ENCODE assay signal across 16 cellular contexts in the genomic region with DNA sequence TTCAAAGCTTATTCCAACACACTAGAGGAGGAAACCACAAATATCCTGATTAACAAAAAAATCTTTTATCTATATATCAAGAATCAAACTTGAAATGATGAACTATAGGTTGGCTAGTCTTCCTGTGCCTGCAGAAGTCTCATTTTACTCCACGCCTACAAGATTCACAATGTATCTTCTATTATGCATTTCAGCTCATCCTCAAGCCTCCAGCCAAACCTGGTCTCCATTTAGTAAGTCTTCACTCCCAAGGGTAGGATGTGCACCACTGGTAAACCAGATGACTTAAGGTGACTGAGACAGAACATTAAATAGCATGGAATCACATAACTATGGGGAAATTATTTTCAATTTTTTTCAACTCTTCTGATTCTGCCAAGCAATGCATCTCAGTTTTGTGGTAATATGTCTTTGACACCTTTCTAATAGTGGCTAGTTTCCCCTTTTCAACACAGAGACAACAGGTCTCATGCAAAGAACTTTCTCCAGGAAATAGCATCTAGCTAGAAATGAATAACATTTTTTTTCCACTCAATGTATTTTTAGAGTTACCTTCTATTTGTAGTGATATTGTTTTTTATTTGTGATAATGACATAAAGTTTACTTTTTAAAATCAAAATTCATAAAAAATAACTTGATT.
DNase-seq lines count a peak whose midpoint lies in the region; ATAC-seq, FAIRE-seq and TF ChIP-seq lines count a peak whose summit lies in the region.
"Had no signal": no experiment of that assay in that cellular context is flagged by ENCODE, and none has a peak within 500 bp of the region (broad histone marks: within the 10 kb centered on the region; RNA-seq: fewer than 3 reads in every experiment).

No MANE protein-coding gene starts in this region.

- POLR2A ChIA-PET in GM12878 (lab: Charles Lee) = interaction anchor here (0.6 to 2.2 kb wide), 13 partner anchors 8 to 168 kb away, joined by 3 to 6 read pairs (median 4); a partner anchor contains a TSS

- peak; percentile 73 for FAIRE-seq in GM12878 (lab: Jason Lieb, UNC)

- DNase-seq in activated CD4-positive, alpha-beta T cell treated with anti-CD3 and anti-CD28 coated beads, Interleukin-2, amount 10 ng/mL, durations not matched to agents 24 days and 14 days = no peak
- DNase-seq in activated CD4-positive, alpha-beta T cell treated with anti-CD3 and anti-CD28 coated beads, Interleukin-2, amount 50 U/mL, for 48 hours = no peak
- no peak for DNase-seq in GM12878 (ENCODE audit: low read depth, low spot score)
- no peak for DNase-seq in coronary artery (ENCODE audit: low spot score)
- DNase-seq in AG08396 (ENCODE audit: low spot score) = no peak
- no peak for DNase-seq in hepatic stellate cell (ENCODE audit: low spot score)
- DNase-seq: 8988T, COR-L47, kidney glomerular epithelial cell, NCI-H2081, psoas muscle, Right ventricle myocardium superior had no signal

- H3K27ac Mint-ChIP-seq in activated CD4-positive, alpha-beta T cell treated with anti-CD3 and anti-CD28 coated beads, Interleukin-2, amount 10 ng/mL, durations not matched to agents 24 days and 14 days = peak overlapping the region; percentile 37

- BruUV-seq in GM12878 (replicated peaks; lab: Mats Ljungman, UMichigan) = no TSS peak

- peaks cover 1% of the 10 kb centered on the region; the same call in 2 of the 3 replicates for H3K9me3 ChIP-seq in GM12878 (replicated peaks; ENCODE audit: control insufficient read depth, insufficient read depth, low read length)
- H3K9me3 ChIP-seq: psoas muscle, tibial nerve had no signal

- peaks cover 25% of the 10 kb centered on the region for H3K36me3 Mint-ChIP-seq in activated CD4-positive, alpha-beta T cell treated with anti-CD3 and anti-CD28 coated beads, Interleukin-2, amount 10 ng/mL, durations not matched to agents 24 days and 14 days (ENCODE audit: low read depth)

- H3K4me1 ChIP-seq in GM12878 (ENCODE audit: control insufficient read depth, insufficient read depth, low read length) = peaks cover 60% of the 10 kb centered on the region

- TF ChIP-seq POLR2A in GM12878 (IDR thresholded peaks at IDR 0.05; ENCODE audit: low read depth, low read length) = no peak

- intact Hi-C loops in activated CD4-positive, alpha-beta T cell treated with anti-CD3 and anti-CD28 coated beads, Interleukin-2, amount 10 ng/mL, durations not matched to agents 24 days and 14 days (cut with micrococcal nuclease) = no loop called here
- intact Hi-C loops in GM12878 (cut with micrococcal nuclease; ENCODE audit: unreplicated experiment) = no loop called here

- peak overlapping the region; percentile 19 for H3K4me2 ChIP-seq in GM12878 (ENCODE audit: control insufficient read depth, insufficient read depth)

- H3K27me3 Mint-ChIP-seq in activated CD4-positive, alpha-beta T cell treated with anti-CD3 and anti-CD28 coated beads, Interleukin-2, amount 10 ng/mL, durations not matched to agents 24 days and 14 days = no peaks in the 10 kb centered on the region

- no peak overlapping the region for H3K4me3 ChIP-seq in GM12878
- no peak overlapping the region for H3K4me3 ChIP-seq in coronary artery
- H3K4me3 ChIP-seq: psoas muscle, tibial nerve had no signal

- CTCF ChIA-PET in GM12878 (lab: Yijun Ruan, JAX) = interaction anchor here (0.8 to 5.0 kb wide), 13 partner anchors 12 to 160 kb away, joined by 3 to 23 read pairs (median 3); no protein-coding TSS in a partner anchor

- H3K36me3 ChIP-seq in GM12878 (ENCODE audit: control insufficient read depth in 2 of 2, insufficient read depth in 2 of 2, low read length in 1 of 2) = no peaks in the 10 kb centered on the region; a peak in 1 of 4 replicates
- H3K36me3 ChIP-seq: tibial nerve had no signal

- H4K20me1 ChIP-seq in GM12878 (ENCODE audit: control insufficient read depth, insufficient read depth) = no peaks in the 10 kb centered on the region

- H3K79me2 ChIP-seq in GM12878 (ENCODE audit: control insufficient read depth, insufficient read depth, low read length) = peaks cover 79% of the 10 kb centered on the region

- H3K4me3 Mint-ChIP-seq in activated CD4-positive, alpha-beta T cell treated with anti-CD3 and anti-CD28 coated beads, Interleukin-2, amount 10 ng/mL, durations not matched to agents 24 days and 14 days = no peak overlapping the region

- TF ChIP-seq RAD21 in GM12878 (IDR thresholded peaks at IDR 0.05; ENCODE audit: insufficient read depth, low read depth, low read length) = no peak

- peak overlapping the region; percentile 60 for H3K27ac ChIP-seq in GM12878 (ENCODE audit: control insufficient read depth, insufficient read depth)
- H3K27ac ChIP-seq in coronary artery = no peak overlapping the region
- H3K27ac ChIP-seq: psoas muscle, tibial nerve had no signal

- H3K4me1 Mint-ChIP-seq in activated CD4-positive, alpha-beta T cell treated with anti-CD3 and anti-CD28 coated beads, Interleukin-2, amount 10 ng/mL, durations not matched to agents 24 days and 14 days = peaks cover 35% of the 10 kb centered on the region

- TF ChIP-seq CTCF in GM12878 (IDR thresholded peaks at IDR 0.05 in 2 of 3, conservative IDR thresholded peaks at IDR 0.05 in 1 of 3; ENCODE audit: control insufficient read depth in 2 of 3, extremely low read depth in 1 of 3, insufficient read depth in 1 of 3, low read depth in 3 of 3, low read length in 3 of 3) = no peak
- no peak for TF ChIP-seq CTCF in coronary artery (IDR thresholded peaks at IDR 0.05)

- RAD21 ChIA-PET in GM12878 (lab: Charles Lee; ENCODE audit: unreplicated experiment) = interaction anchor here (0.6 to 5.3 kb wide), 21 partner anchors 8 to 168 kb away, joined by 3 to 24 read pairs (median 4); no protein-coding TSS in a partner anchor

- TF ChIP-seq EP300 in GM12878 (IDR thresholded peaks at IDR 0.05; ENCODE audit: borderline replicate concordance in 1 of 2, control insufficient read depth in 1 of 2, low read depth in 2 of 2, low read length in 2 of 2) = 0 out of 4 replicates have a peak, but pooled peaks have one; percentile 7 to 22

- in situ Hi-C loops in GM12878 (cut with MboI) = no loop called here

- ATAC-seq in GM19452 (IDR thresholded peaks at IDR 0.05; ENCODE audit: unreplicated experiment) = peak; percentile 68
- peak; percentile 39 for ATAC-seq in HG03039 (IDR thresholded peaks at IDR 0.05; ENCODE audit: unreplicated experiment)
- ATAC-seq in GM12878 = peak; percentile 67
- ATAC-seq: HCT116, psoas muscle had no signal

- H3K9me3 Mint-ChIP-seq in activated CD4-positive, alpha-beta T cell treated with anti-CD3 and anti-CD28 coated beads, Interleukin-2, amount 10 ng/mL, durations not matched to agents 24 days and 14 days = peaks cover 10% of the 10 kb centered on the region

- SMC1A ChIA-PET in GM12878 (lab: Charles Lee; ENCODE audit: uncharacterized antibody, unreplicated experiment) = interaction anchor here (0.9 to 7.7 kb wide), 16 partner anchors 10 to 270 kb away, joined by 3 to 70 read pairs (median 4); a partner anchor contains a TSS

- no peak overlapping the region for H3K9ac ChIP-seq in GM12878 (ENCODE audit: control insufficient read depth, insufficient read depth, low read length)

- 96% methylated on average over 1 of the region's 1 CpG for WGBS in GM12878 (ENCODE audit: insufficient coverage, insufficient replicate concordance, low lambda C conversion rate, missing lambda C conversion rate)

- no peaks in the 10 kb centered on the region for H3K27me3 ChIP-seq in GM12878 (replicated peaks in 1 of 2; ENCODE audit: control insufficient read depth in 2 of 2, insufficient read depth in 2 of 2, low read length in 1 of 2)
- H3K27me3 ChIP-seq: tibial nerve had no signal

- no peak overlapping the region for H2AFZ ChIP-seq in GM12878 (ENCODE audit: control insufficient read depth, low read depth, low read length)

TF ChIP-seq in GM12878, 131 proteins besides CTCF, POLR2A, EP300 and RAD21:
- TF ChIP-seq ZNF384 (IDR thresholded peaks at IDR 0.05; ENCODE audit: borderline replicate concordance, low read depth, low read length) (peak; percentile 34; the same call in 1 of the 2 replicates), IKZF2 (IDR thresholded peaks at IDR 0.05) (peak; percentile 51 to 57; a peak in 2 of 4 replicates), DPF2 (IDR thresholded peaks at IDR 0.05) (0 out of 2 replicates have a peak, but pooled peaks have one; percentile 38), ZNF217 (IDR thresholded peaks at IDR 0.05) (peak; percentile 37; the same call in 1 of the 2 replicates), RUNX3 (IDR thresholded peaks at IDR 0.05; ENCODE audit: low read length) (peak; percentile 65; the same call in 1 of the 2 replicates), JUNB (IDR thresholded peaks at IDR 0.05) (0 out of 2 replicates have a peak, but pooled peaks have one; percentile 10), MEF2A (IDR thresholded peaks at IDR 0.05; ENCODE audit: insufficient read depth, low read depth, low read length) (peak; percentile 62; the same call in 1 of the 2 replicates), ZNF274 (IDR thresholded peaks at IDR 0.05; ENCODE audit: insufficient read depth, insufficient read length) (no peak), BHLHE40 (IDR thresholded peaks at IDR 0.05; ENCODE audit: borderline replicate concordance in 1 of 2, low read depth in 2 of 2, low read length in 1 of 2) (0 out of 4 replicates have a peak, but pooled peaks of 1 of the 2 experiments have one; percentile 16), ASH2L (IDR thresholded peaks at IDR 0.05; ENCODE audit: borderline replicate concordance, low read depth) (no peak), MEF2B (IDR thresholded peaks at IDR 0.05; ENCODE audit: partially characterized antibody, poor library complexity, severe bottlenecking) (peak; percentile 45)
- TF ChIP-seq, protein P1, sequence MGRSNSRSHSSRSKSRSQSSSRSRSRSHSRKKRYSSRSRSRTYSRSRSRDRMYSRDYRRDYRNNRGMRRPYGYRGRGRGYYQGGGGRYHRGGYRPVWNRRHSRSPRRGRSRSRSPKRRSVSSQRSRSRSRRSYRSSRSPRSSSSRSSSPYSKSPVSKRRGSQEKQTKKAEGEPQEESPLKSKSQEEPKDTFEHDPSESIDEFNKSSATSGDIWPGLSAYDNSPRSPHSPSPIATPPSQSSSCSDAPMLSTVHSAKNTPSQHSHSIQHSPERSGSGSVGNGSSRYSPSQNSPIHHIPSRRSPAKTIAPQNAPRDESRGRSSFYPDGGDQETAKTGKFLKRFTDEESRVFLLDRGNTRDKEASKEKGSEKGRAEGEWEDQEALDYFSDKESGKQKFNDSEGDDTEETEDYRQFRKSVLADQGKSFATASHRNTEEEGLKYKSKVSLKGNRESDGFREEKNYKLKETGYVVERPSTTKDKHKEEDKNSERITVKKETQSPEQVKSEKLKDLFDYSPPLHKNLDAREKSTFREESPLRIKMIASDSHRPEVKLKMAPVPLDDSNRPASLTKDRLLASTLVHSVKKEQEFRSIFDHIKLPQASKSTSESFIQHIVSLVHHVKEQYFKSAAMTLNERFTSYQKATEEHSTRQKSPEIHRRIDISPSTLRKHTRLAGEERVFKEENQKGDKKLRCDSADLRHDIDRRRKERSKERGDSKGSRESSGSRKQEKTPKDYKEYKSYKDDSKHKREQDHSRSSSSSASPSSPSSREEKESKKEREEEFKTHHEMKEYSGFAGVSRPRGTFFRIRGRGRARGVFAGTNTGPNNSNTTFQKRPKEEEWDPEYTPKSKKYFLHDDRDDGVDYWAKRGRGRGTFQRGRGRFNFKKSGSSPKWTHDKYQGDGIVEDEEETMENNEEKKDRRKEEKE (IDR thresholded peaks at IDR 0.05) = no peak
